1 cellular context compared by ENCODE assay signal in genomic region chr3:53146319-53146868, GRCh38.
TF ChIP-seq lines count a peak whose summit lies in the region.

No MANE protein-coding gene starts in this region.

TF ChIP-seq in A549, 52 proteins besides CTCF, POLR2A, EP300 and RAD21 (continued from another document):
- TF ChIP-seq CBX2 (IDR thresholded peaks at IDR 0.05; ENCODE audit: borderline replicate concordance, low read depth) (no peak), NPAS2 (CRISPR knock-in tag; IDR thresholded peaks at IDR 0.05; ENCODE audit: borderline replicate concordance) (no peak), ZSCAN20 (CRISPR knock-in tag; IDR thresholded peaks at IDR 0.05) (no peak), MAX (IDR thresholded peaks at IDR 0.05) (no peak), CHD4 (IDR thresholded peaks at IDR 0.05; ENCODE audit: borderline replicate concordance) (no peak), JUNB (IDR thresholded peaks at IDR 0.05) (no peak), JUN (IDR thresholded peaks at IDR 0.05) (no peak), RCOR1 (IDR thresholded peaks at IDR 0.05; ENCODE audit: low read depth, low read length) (no peak), RNF2 (IDR thresholded peaks at IDR 0.05; ENCODE audit: borderline replicate concordance, low read depth) (no peak), ELK1 (IDR thresholded peaks at IDR 0.05; ENCODE audit: low read depth, low read length) (no peak)
TF ChIP-seq in A549: peak in this region for 0.
